In genomic region chr12:92929957-92930356, GRCh38 we compare ENCODE assay signal across 8 cellular contexts. TPM values are rescaled to one million over a fixed set of nuclear protein-coding genes. Genes with fewer than 3 reads are reported as not detected.
DNase-seq lines count a peak whose midpoint lies in the region; FAIRE-seq and TF ChIP-seq lines count a peak whose summit lies in the region.

No MANE protein-coding gene starts in this region.

- no peaks in the 10 kb centered on the region for H3K36me3 ChIP-seq in HUES48 (ENCODE audit: control insufficient read depth, insufficient read depth, low read length)
- H3K36me3 ChIP-seq in bronchial epithelial cell (ENCODE audit: control insufficient read depth, insufficient read depth, low read length): no peaks in the 10 kb centered on the region
- H3K36me3 ChIP-seq in mucosa of stomach (ENCODE audit: control insufficient read depth, insufficient read depth, low read length): no peaks in the 10 kb centered on the region

- DNase-seq in ACHN (peak; percentile 41), bronchial epithelial cell (ENCODE audit: low read depth) (no peak), UCSD-AML1 (lab: John Stamatoyannopoulos, UW; ENCODE audit: unreplicated experiment) (no peak), NCI-H146 treated with DMSO at 0.1 percent for 48 hours (lab: John Stamatoyannopoulos, UW; ENCODE audit: unreplicated experiment) (no peak), NOMO-1 treated with dmso at 0.1 percent for 144 hours (lab: John Stamatoyannopoulos, UW; ENCODE audit: unreplicated experiment) (no peak)
- no peak for DNase-seq in effector CD4-positive, alpha-beta T cell

- peak overlapping the region; percentile 84 for H3K9ac ChIP-seq in HUES48 (ENCODE audit: low read depth, low read length)
- H3K9ac ChIP-seq in mucosa of stomach (ENCODE audit: low read length): peak overlapping the region; percentile 100

- H3K4me1 ChIP-seq in HUES48 (ENCODE audit: control insufficient read depth, insufficient read depth, low read length) (peaks cover 45% of the 10 kb centered on the region), mucosa of stomach (ENCODE audit: control insufficient read depth, insufficient read depth, low read length) (peaks cover 18% of the 10 kb centered on the region)

- peak overlapping the region; percentile 72 for H3K4me3 ChIP-seq in HUES48 (ENCODE audit: low read depth, low read length)
- peak overlapping the region; percentile 53 for H3K4me3 ChIP-seq in bronchial epithelial cell (ENCODE audit: low read depth, low read length)
- peak overlapping the region; percentile 98 for H3K4me3 ChIP-seq in mucosa of stomach (ENCODE audit: low read length)

- H3K27me3 ChIP-seq in HUES48 (ENCODE audit: control insufficient read depth, insufficient read depth, low read length) (no peaks in the 10 kb centered on the region; the same call in 1 of the 2 replicates), bronchial epithelial cell (ENCODE audit: control insufficient read depth, insufficient read depth, low read length) (no peaks in the 10 kb centered on the region), mucosa of stomach (ENCODE audit: control insufficient read depth, insufficient read depth, low read length) (no peaks in the 10 kb centered on the region)

- TF ChIP-seq CTCF in bronchial epithelial cell (IDR thresholded peaks at IDR 0.05; ENCODE audit: insufficient read depth, low read length, severe bottlenecking): no peak

- in situ Hi-C loops in ACHN (cut with HindIII; ENCODE audit: low pct_ligation_motif_present, low pct_unique_long_range_greater_than_20kb, low sequenced_read_pairs): no loop called here

- peak overlapping the region; percentile 93 for H3K27ac ChIP-seq in HUES48 (ENCODE audit: low read depth, low read length)

- FAIRE-seq in bronchial epithelial cell (lab: Jason Lieb, UNC): no peak

- H3K9me3 ChIP-seq in HUES48 (ENCODE audit: control insufficient read depth, insufficient read depth, low read length) (no peaks in the 10 kb centered on the region), mucosa of stomach (ENCODE audit: control insufficient read depth, low read length) (no peaks in the 10 kb centered on the region)

RNA-seq across cellular contexts. Expression of gene EEA1, which starts 0.9 kb away (rescaled TPM):
- 8.4 and 13.7 TPM in 2 replicates for total RNA-seq in bronchial epithelial cell
